ENCODE assay signal across 1 cellular context in the genomic region with DNA sequence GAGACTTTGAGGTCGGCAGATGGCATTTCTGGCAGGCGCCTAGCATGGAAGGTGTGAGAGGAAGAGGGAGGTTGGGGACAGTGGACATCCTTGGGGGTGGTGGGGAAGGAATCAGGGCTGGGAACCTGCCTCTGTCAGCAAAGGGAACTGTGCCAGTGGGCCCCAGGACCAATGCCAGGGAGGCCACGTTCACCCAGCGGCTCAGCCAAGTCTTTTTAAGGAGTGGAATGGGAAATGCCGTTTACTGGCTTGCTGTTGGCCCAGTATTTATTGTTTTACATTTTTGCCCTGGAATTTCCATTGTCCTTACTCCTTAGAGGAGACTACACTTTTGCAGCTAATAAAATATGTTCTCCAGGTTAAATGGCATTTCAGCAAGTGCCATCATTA.
TF ChIP-seq lines count a peak whose summit lies in the region.

No MANE protein-coding gene starts in this region.

TF ChIP-seq in A549, 52 proteins besides CTCF, POLR2A, EP300 and RAD21 (continued from another document):
- TF ChIP-seq EHF (CRISPR knock-in tag; IDR thresholded peaks at IDR 0.05) (no peak), CBX8 (IDR thresholded peaks at IDR 0.05) (no peak), POLR2AphosphoS2 (conservative IDR thresholded peaks at IDR 0.05; ENCODE audit: low read length) (no peak), RNF2 (IDR thresholded peaks at IDR 0.05; ENCODE audit: borderline replicate concordance, low read depth) (no peak), FOSB (CRISPR knock-in tag; IDR thresholded peaks at IDR 0.05) (no peak), RFX5 (IDR thresholded peaks at IDR 0.05) (no peak), ZSCAN20 (CRISPR knock-in tag; IDR thresholded peaks at IDR 0.05) (no peak)
- TF ChIP-seq, protein P1, sequence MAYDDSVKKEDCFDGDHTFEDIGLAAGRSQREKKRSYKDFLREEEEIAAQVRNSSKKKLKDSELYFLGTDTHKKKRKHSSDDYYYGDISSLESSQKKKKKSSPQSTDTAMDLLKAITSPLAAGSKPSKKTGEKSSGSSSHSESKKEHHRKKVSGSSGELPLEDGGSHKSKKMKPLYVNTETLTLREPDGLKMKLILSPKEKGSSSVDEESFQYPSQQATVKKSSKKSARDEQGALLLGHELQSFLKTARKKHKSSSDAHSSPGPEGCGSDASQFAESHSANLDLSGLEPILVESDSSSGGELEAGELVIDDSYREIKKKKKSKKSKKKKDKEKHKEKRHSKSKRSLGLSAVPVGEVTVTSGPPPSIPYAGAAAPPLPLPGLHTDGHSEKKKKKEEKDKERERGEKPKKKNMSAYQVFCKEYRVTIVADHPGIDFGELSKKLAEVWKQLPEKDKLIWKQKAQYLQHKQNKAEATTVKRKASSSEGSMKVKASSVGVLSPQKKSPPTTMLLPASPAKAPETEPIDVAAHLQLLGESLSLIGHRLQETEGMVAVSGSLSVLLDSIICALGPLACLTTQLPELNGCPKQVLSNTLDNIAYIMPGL (CRISPR knock-in tag; IDR thresholded peaks at IDR 0.05; ENCODE audit: borderline replicate concordance), result no peak
- TF ChIP-seq, protein P2, sequence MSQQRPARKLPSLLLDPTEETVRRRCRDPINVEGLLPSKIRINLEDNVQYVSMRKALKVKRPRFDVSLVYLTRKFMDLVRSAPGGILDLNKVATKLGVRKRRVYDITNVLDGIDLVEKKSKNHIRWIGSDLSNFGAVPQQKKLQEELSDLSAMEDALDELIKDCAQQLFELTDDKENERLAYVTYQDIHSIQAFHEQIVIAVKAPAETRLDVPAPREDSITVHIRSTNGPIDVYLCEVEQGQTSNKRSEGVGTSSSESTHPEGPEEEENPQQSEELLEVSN (IDR thresholded peaks at IDR 0.05; ENCODE audit: borderline replicate concordance, low read depth), result no peak
TF ChIP-seq in A549: peak in this region for 0.
